ENCODE assay signal across 1 cellular context in the genomic region with DNA sequence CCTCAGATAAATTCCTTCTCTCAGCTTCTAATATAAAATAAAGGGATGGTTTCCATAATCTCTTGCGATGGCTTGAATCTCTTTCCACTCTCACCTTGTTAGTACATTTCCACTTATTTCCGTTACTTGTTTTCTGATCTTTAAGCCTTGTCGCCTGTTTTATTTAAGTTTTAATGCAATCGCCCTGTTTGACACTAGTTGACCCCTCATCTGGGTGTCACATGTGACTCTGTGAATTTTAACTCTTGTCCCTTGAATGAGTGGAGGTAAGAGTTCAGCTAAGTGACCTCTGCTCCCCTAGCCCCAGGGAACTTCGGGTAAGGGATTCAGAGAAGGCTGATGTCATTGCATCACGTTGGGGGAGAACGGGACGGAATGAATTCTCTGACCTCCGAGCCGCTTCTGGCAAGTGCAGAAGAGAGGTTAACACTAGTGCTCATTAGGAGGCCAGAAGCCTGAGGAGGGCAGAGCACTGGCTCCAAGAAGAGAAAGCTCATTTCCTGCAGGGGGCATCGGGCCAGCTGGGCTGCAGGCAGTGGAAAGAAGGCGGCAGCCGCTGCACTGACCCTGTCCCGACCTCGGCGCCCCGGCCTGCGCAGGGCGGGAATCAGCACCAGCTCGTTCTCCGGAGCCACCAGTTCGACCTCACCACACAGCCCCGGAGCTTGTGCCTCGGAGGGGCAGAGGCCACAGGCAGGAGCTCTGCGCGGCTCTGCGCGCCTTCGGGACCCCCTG.
TF ChIP-seq lines count a peak whose summit lies in the region.

No MANE protein-coding gene starts in this region.

TF ChIP-seq in HepG2, 621 proteins besides CTCF, POLR2A, EP300 and RAD21 (continued from another document and continues in another):
- TF ChIP-seq, protein P1, sequence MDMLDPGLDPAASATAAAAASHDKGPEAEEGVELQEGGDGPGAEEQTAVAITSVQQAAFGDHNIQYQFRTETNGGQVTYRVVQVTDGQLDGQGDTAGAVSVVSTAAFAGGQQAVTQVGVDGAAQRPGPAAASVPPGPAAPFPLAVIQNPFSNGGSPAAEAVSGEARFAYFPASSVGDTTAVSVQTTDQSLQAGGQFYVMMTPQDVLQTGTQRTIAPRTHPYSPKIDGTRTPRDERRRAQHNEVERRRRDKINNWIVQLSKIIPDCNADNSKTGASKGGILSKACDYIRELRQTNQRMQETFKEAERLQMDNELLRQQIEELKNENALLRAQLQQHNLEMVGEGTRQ (IDR thresholded peaks at IDR 0.05; ENCODE audit: low read depth, low read length): no peak
- TF ChIP-seq, protein P1 (CRISPR knock-in tag; IDR thresholded peaks at IDR 0.05; ENCODE audit: borderline replicate concordance): peak; percentile 53; the same call in 1 of the 2 replicates
- TF ChIP-seq ZNF121 (CRISPR knock-in tag; IDR thresholded peaks at IDR 0.05) (no peak), CC2D1A (CRISPR knock-in tag; IDR thresholded peaks at IDR 0.05) (no peak), MYC (CRISPR knock-in tag; IDR thresholded peaks at IDR 0.05; ENCODE audit: borderline replicate concordance) (peak; percentile 69; the same call in 1 of the 2 replicates), KAT7 (CRISPR knock-in tag; IDR thresholded peaks at IDR 0.05; ENCODE audit: borderline replicate concordance) (no peak; the same call in 1 of the 2 replicates), NFIB (CRISPR knock-in tag; IDR thresholded peaks at IDR 0.05; ENCODE audit: borderline replicate concordance) (no peak), CREB1 (IDR thresholded peaks at IDR 0.05) (no peak), CREB1 (CRISPR knock-in tag; IDR thresholded peaks at IDR 0.05) (peak; percentile 23; the same call in 1 of the 2 replicates), ZNF850 (CRISPR knock-in tag; conservative IDR thresholded peaks at IDR 0.05) (no peak), TOPORS (CRISPR knock-in tag; IDR thresholded peaks at IDR 0.05) (no peak), HNRNPK (IDR thresholded peaks at IDR 0.05; ENCODE audit: low read depth, low read length, poor library complexity, severe bottlenecking) (no peak), REXO4 (CRISPR knock-in tag; IDR thresholded peaks at IDR 0.05; ENCODE audit: borderline replicate concordance) (no peak), XRCC5 (optimal IDR thresholded peaks at IDR 0.05; ENCODE audit: low read length) (peak; percentile 27), CEBPB (IDR thresholded peaks at IDR 0.05; ENCODE audit: borderline replicate concordance, low read depth, low read length) (peak; percentile 83; the same call in 1 of the 2 replicates), ZBTB38 (CRISPR knock-in tag; IDR thresholded peaks at IDR 0.05) (peak; percentile 26; the same call in 1 of the 2 replicates), CEBPG (CRISPR knock-in tag; IDR thresholded peaks at IDR 0.05) (peak; percentile 95), ZMAT3 (CRISPR knock-in tag; conservative IDR thresholded peaks at IDR 0.05) (no peak), HNRNPLL (IDR thresholded peaks at IDR 0.05; ENCODE audit: low read depth, low read length, poor library complexity, severe bottlenecking) (no peak), ZNF530 (CRISPR knock-in tag; IDR thresholded peaks at IDR 0.05; ENCODE audit: low read depth) (no peak), ZFYVE20 (CRISPR knock-in tag; IDR thresholded peaks at IDR 0.05; ENCODE audit: borderline replicate concordance, low read depth) (no peak)
- TF ChIP-seq, protein P2, sequence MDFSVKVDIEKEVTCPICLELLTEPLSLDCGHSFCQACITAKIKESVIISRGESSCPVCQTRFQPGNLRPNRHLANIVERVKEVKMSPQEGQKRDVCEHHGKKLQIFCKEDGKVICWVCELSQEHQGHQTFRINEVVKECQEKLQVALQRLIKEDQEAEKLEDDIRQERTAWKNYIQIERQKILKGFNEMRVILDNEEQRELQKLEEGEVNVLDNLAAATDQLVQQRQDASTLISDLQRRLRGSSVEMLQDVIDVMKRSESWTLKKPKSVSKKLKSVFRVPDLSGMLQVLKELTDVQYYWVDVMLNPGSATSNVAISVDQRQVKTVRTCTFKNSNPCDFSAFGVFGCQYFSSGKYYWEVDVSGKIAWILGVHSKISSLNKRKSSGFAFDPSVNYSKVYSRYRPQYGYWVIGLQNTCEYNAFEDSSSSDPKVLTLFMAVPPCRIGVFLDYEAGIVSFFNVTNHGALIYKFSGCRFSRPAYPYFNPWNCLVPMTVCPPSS (IDR thresholded peaks at IDR 0.05): no peak
- TF ChIP-seq, protein P3, sequence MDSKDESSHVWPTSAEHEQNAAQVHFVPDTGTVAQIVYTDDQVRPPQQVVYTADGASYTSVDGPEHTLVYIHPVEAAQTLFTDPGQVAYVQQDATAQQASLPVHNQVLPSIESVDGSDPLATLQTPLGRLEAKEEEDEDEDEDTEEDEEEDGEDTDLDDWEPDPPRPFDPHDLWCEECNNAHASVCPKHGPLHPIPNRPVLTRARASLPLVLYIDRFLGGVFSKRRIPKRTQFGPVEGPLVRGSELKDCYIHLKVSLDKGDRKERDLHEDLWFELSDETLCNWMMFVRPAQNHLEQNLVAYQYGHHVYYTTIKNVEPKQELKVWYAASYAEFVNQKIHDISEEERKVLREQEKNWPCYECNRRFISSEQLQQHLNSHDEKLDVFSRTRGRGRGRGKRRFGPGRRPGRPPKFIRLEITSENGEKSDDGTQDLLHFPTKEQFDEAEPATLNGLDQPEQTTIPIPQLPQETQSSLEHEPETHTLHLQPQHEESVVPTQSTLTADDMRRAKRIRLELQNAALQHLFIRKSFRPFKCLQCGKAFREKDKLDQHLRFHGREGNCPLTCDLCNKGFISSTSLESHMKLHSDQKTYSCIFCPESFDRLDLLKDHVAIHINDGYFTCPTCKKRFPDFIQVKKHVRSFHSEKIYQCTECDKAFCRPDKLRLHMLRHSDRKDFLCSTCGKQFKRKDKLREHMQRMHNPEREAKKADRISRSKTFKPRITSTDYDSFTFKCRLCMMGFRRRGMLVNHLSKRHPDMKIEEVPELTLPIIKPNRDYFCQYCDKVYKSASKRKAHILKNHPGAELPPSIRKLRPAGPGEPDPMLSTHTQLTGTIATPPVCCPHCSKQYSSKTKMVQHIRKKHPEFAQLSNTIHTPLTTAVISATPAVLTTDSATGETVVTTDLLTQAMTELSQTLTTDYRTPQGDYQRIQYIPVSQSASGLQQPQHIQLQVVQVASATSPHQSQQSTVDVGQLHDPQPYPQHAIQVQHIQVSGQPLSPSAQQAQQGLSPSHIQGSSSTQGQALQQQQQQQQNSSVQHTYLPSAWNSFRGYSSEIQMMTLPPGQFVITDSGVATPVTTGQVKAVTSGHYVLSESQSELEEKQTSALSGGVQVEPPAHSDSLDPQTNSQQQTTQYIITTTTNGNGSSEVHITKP (CRISPR knock-in tag; IDR thresholded peaks at IDR 0.05; ENCODE audit: low read depth): no peak
- TF ChIP-seq, protein P4, sequence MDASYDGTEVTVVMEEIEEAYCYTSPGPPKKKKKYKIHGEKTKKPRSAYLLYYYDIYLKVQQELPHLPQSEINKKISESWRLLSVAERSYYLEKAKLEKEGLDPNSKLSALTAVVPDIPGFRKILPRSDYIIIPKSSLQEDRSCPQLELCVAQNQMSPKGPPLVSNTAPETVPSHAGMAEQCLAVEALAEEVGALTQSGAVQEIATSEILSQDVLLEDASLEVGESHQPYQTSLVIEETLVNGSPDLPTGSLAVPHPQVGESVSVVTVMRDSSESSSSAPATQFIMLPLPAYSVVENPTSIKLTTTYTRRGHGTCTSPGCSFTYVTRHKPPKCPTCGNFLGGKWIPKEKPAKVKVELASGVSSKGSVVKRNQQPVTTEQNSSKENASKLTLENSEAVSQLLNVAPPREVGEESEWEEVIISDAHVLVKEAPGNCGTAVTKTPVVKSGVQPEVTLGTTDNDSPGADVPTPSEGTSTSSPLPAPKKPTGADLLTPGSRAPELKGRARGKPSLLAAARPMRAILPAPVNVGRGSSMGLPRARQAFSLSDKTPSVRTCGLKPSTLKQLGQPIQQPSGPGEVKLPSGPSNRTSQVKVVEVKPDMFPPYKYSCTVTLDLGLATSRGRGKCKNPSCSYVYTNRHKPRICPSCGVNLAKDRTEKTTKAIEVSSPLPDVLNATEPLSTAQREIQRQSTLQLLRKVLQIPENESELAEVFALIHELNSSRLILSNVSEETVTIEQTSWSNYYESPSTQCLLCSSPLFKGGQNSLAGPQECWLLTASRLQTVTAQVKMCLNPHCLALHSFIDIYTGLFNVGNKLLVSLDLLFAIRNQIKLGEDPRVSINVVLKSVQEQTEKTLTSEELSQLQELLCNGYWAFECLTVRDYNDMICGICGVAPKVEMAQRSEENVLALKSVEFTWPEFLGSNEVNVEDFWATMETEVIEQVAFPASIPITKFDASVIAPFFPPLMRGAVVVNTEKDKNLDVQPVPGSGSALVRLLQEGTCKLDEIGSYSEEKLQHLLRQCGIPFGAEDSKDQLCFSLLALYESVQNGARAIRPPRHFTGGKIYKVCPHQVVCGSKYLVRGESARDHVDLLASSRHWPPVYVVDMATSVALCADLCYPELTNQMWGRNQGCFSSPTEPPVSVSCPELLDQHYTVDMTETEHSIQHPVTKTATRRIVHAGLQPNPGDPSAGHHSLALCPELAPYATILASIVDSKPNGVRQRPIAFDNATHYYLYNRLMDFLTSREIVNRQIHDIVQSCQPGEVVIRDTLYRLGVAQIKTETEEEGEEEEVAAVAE (CRISPR knock-in tag; IDR thresholded peaks at IDR 0.05; ENCODE audit: borderline replicate concordance): no peak; the same call in 1 of the 2 replicates
- TF ChIP-seq, protein P5, sequence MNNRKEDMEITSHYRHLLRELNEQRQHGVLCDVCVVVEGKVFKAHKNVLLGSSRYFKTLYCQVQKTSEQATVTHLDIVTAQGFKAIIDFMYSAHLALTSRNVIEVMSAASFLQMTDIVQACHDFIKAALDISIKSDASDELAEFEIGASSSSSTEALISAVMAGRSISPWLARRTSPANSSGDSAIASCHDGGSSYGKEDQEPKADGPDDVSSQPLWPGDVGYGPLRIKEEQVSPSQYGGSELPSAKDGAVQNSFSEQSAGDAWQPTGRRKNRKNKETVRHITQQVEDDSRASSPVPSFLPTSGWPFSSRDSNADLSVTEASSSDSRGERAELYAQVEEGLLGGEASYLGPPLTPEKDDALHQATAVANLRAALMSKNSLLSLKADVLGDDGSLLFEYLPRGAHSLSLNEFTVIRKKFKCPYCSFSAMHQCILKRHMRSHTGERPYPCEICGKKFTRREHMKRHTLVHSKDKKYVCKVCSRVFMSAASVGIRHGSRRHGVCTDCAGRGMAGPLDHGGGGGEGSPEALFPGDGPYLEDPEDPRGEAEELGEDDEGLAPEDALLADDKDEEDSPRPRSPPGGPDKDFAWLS (CRISPR knock-in tag; IDR thresholded peaks at IDR 0.05; ENCODE audit: borderline replicate concordance): no peak
- TF ChIP-seq, protein P6, sequence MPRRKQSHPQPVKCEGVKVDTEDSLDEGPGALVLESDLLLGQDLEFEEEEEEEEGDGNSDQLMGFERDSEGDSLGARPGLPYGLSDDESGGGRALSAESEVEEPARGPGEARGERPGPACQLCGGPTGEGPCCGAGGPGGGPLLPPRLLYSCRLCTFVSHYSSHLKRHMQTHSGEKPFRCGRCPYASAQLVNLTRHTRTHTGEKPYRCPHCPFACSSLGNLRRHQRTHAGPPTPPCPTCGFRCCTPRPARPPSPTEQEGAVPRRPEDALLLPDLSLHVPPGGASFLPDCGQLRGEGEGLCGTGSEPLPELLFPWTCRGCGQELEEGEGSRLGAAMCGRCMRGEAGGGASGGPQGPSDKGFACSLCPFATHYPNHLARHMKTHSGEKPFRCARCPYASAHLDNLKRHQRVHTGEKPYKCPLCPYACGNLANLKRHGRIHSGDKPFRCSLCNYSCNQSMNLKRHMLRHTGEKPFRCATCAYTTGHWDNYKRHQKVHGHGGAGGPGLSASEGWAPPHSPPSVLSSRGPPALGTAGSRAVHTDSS (CRISPR knock-in tag; conservative IDR thresholded peaks at IDR 0.05): no peak
- TF ChIP-seq, protein P7, sequence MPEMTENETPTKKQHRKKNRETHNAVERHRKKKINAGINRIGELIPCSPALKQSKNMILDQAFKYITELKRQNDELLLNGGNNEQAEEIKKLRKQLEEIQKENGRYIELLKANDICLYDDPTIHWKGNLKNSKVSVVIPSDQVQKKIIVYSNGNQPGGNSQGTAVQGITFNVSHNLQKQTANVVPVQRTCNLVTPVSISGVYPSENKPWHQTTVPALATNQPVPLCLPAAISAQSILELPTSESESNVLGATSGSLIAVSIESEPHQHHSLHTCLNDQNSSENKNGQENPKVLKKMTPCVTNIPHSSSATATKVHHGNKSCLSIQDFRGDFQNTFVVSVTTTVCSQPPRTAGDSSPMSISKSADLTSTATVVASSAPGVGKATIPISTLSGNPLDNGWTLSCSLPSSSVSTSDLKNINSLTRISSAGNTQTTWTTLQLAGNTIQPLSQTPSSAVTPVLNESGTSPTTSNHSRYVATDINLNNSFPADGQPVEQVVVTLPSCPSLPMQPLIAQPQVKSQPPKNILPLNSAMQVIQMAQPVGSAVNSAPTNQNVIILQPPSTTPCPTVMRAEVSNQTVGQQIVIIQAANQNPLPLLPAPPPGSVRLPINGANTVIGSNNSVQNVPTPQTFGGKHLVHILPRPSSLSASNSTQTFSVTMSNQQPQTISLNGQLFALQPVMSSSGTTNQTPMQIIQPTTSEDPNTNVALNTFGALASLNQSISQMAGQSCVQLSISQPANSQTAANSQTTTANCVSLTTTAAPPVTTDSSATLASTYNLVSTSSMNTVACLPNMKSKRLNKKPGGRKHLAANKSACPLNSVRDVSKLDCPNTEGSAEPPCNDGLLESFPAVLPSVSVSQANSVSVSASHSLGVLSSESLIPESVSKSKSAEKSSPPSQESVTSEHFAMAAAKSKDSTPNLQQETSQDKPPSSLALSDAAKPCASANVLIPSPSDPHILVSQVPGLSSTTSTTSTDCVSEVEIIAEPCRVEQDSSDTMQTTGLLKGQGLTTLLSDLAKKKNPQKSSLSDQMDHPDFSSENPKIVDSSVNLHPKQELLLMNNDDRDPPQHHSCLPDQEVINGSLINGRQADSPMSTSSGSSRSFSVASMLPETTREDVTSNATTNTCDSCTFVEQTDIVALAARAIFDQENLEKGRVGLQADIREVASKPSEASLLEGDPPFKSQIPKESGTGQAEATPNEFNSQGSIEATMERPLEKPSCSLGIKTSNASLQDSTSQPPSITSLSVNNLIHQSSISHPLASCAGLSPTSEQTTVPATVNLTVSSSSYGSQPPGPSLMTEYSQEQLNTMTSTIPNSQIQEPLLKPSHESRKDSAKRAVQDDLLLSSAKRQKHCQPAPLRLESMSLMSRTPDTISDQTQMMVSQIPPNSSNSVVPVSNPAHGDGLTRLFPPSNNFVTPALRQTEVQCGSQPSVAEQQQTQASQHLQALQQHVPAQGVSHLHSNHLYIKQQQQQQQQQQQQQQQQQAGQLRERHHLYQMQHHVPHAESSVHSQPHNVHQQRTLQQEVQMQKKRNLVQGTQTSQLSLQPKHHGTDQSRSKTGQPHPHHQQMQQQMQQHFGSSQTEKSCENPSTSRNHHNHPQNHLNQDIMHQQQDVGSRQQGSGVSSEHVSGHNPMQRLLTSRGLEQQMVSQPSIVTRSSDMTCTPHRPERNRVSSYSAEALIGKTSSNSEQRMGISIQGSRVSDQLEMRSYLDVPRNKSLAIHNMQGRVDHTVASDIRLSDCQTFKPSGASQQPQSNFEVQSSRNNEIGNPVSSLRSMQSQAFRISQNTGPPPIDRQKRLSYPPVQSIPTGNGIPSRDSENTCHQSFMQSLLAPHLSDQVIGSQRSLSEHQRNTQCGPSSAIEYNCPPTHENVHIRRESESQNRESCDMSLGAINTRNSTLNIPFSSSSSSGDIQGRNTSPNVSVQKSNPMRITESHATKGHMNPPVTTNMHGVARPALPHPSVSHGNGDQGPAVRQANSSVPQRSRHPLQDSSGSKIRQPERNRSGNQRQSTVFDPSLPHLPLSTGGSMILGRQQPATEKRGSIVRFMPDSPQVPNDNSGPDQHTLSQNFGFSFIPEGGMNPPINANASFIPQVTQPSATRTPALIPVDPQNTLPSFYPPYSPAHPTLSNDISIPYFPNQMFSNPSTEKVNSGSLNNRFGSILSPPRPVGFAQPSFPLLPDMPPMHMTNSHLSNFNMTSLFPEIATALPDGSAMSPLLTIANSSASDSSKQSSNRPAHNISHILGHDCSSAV (CRISPR knock-in tag; IDR thresholded peaks at IDR 0.05; ENCODE audit: borderline replicate concordance): no peak
